16 cellular contexts compared by ENCODE assay signal in the genomic region with DNA sequence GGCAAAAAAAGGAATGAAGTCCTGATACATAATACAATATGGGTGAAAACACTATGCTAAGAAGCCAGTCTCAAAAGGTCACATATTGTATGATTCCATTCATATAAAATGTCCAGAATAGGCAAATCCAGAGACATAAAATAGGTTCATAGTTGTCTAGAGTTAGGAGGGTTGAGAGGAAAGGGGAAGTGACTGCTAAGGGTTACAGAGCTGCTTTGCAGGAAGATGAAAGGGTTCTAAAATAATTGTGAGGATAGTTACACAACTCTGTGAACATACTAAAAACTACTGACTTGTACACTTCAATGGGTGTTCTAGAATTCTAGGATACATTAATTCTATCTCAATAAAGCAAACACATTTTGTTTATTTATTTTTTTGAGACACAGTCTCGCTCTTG.
"Had no signal": no experiment of that assay in that cellular context is flagged by ENCODE, and none has a peak within 500 bp of the region (broad histone marks: within the 10 kb centered on the region; RNA-seq: fewer than 3 reads in every experiment).

No MANE protein-coding gene starts in this region.

- H3K4me3 ChIP-seq: cardiac muscle cell, esophagus muscularis mucosa, prostate gland, sigmoid colon, tibial nerve had no signal

- H3K9me3 ChIP-seq: esophagus muscularis mucosa, neutrophil, prostate gland, sigmoid colon, tibial nerve had no signal

- H3K36me3 ChIP-seq: cardiac muscle cell, neutrophil, prostate gland, sigmoid colon had no signal

- ATAC-seq: activated T-cell treated with anti-CD3 and anti-CD28 coated beads, Interleukin-2, amount 50 U/mL, for 72 hours; left colon; naive thymus-derived CD4-positive, alpha-beta T cell; stimulated activated naive B cell treated with anti-CD40 and anti-IgM and Interleukin-4, amounts not matched to agents 10 μg/mL and 1 μg/mL and 100 μg/mL, for 72 hours; T-helper 17 cell had no signal

- H3K27ac ChIP-seq: cardiac muscle cell, esophagus muscularis mucosa, neutrophil, prostate gland, sigmoid colon had no signal

- H3K4me1 ChIP-seq: esophagus muscularis mucosa, prostate gland, sigmoid colon had no signal

- DNase-seq: activated CD4-positive, alpha-beta memory T cell treated with anti-CD3 and anti-CD28 coated beads, Interleukin-2, amount 10 ng/mL, durations not matched to agents 7 days and 5 days; activated CD4-positive, CD25-positive, alpha-beta regulatory T cell treated with anti-CD3 and anti-CD28 coated beads, Interleukin-2, amount 50 U/mL, for 72 hours; activated CD8-positive, alpha-beta memory T cell treated with anti-CD3 and anti-CD28 coated beads, Interleukin-2, amount 50 U/mL, for 4 hours; activated naive CD4-positive, alpha-beta T cell treated with Interleukin-2 at 50 U/mL for 16 hours; activated T-cell treated with anti-CD3 and anti-CD28 coated beads, Interleukin-2, amount 50 U/mL, for 72 hours; left colon; naive thymus-derived CD4-positive, alpha-beta T cell; sigmoid colon; stimulated activated CD4-positive, alpha-beta T cell treated with anti-CD3 and anti-CD28 coated beads, Interleukin-2, amount 100 ng/mL, for 24 hours; stimulated activated naive B cell treated with anti-CD40 and anti-IgM and Interleukin-4, amounts not matched to agents 10 μg/mL and 1 μg/mL and 100 μg/mL, for 72 hours; T-helper 17 cell had no signal

- H3K27me3 ChIP-seq: cardiac muscle cell, esophagus muscularis mucosa, neutrophil, sigmoid colon, tibial nerve had no signal
